Comparison of ENCODE assay signal across 21 cellular contexts in the genomic region with DNA sequence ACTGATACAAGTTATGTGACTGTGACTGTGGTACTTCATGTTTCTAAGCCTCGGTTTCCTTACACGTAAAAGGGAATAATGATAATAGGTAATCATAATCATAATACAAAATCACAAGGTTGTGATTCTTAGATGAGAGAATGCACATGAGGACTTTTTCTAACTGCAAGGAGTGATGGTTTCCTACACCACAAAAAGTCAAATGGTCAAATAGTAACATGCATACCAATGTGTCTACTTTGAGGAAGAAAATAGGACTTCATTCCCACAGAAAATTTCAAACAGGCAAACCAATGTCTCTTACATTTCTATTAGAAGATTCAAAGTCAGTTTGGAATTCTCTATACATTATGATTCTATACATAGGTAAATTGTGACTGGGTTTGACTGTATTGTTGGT.
DNase-seq lines count a peak whose midpoint lies in the region; ATAC-seq, FAIRE-seq and TF ChIP-seq lines count a peak whose summit lies in the region.
"Had no signal": no experiment of that assay in that cellular context is flagged by ENCODE, and none has a peak within 500 bp of the region (broad histone marks: within the 10 kb centered on the region; RNA-seq: fewer than 3 reads in every experiment).

No MANE protein-coding gene starts in this region.

- no peaks in the 10 kb centered on the region for H3K4me1 Mint-ChIP-seq in activated CD4-positive, alpha-beta T cell treated with anti-CD3 and anti-CD28 coated beads, Interleukin-2, amount 10 ng/mL, durations not matched to agents 24 days and 14 days
- H3K4me1 Mint-ChIP-seq in activated CD4-positive, alpha-beta memory T cell treated with anti-CD3 and anti-CD28 coated beads, Interleukin-2, amount 10 ng/mL, durations not matched to agents 7 days and 5 days = no peaks in the 10 kb centered on the region
- H3K4me1 Mint-ChIP-seq: B cell had no signal

- no peak for TF ChIP-seq CTCF in A549 (IDR thresholded peaks at IDR 0.05)

- no peak for TF ChIP-seq POLR2A in A549 (IDR thresholded peaks at IDR 0.05; ENCODE audit: low read length)

- POLR2A ChIA-PET in A549 (lab: Yijun Ruan, JAX) = no interaction called here
- POLR2A ChIA-PET in activated CD4-positive, alpha-beta memory T cell treated with anti-CD3 and anti-CD28 coated beads, Interleukin-2, amount 10 ng/mL, durations not matched to agents 7 days and 5 days (lab: Charles Lee) = no interaction called here

- FAIRE-seq in A549 (lab: Jason Lieb, UNC) = peak; percentile 74
- FAIRE-seq: HepG2 had no signal

- peaks cover 1% of the 10 kb centered on the region for H3K27me3 Mint-ChIP-seq in activated CD4-positive, alpha-beta T cell treated with anti-CD3 and anti-CD28 coated beads, Interleukin-2, amount 10 ng/mL, durations not matched to agents 24 days and 14 days
- no peaks in the 10 kb centered on the region for H3K27me3 Mint-ChIP-seq in activated CD4-positive, alpha-beta memory T cell treated with anti-CD3 and anti-CD28 coated beads, Interleukin-2, amount 10 ng/mL, durations not matched to agents 7 days and 5 days

- no peaks in the 10 kb centered on the region for H3K9me3 Mint-ChIP-seq in activated CD4-positive, alpha-beta T cell treated with anti-CD3 and anti-CD28 coated beads, Interleukin-2, amount 10 ng/mL, durations not matched to agents 24 days and 14 days
- no peaks in the 10 kb centered on the region for H3K9me3 Mint-ChIP-seq in activated CD4-positive, alpha-beta memory T cell treated with anti-CD3 and anti-CD28 coated beads, Interleukin-2, amount 10 ng/mL, durations not matched to agents 7 days and 5 days
- H3K9me3 Mint-ChIP-seq: CD8-positive, alpha-beta T cell had no signal

- ATAC-seq in A549 (no peak), GM21529 (IDR thresholded peaks at IDR 0.05; ENCODE audit: unreplicated experiment) (no peak)
- ATAC-seq: CD8-positive, alpha-beta T cell; HCT116; HepG2 had no signal

- TF ChIP-seq EP300 in A549 (IDR thresholded peaks at IDR 0.05) = no peak

- no peak for DNase-seq in A549 (ENCODE audit: low read depth in 1 of 2, low spot score in 1 of 2)
- DNase-seq in GM03348 (ENCODE audit: low spot score) = peak; percentile 36
- peak; percentile 3 for DNase-seq in astrocyte of the hippocampus (ENCODE audit: low read depth, low spot score)
- DNase-seq in hepatic stellate cell (ENCODE audit: low spot score) = peak; percentile 9
- DNase-seq in activated CD4-positive, alpha-beta T cell treated with anti-CD3 and anti-CD28 coated beads, Interleukin-2, amount 10 ng/mL, durations not matched to agents 24 days and 14 days = no peak
- no peak for DNase-seq in T-helper 1 cell
- no peak for DNase-seq in activated CD4-positive, alpha-beta memory T cell treated with anti-CD3 and anti-CD28 coated beads, Interleukin-2, amount 10 ng/mL, durations not matched to agents 7 days and 5 days
- DNase-seq: CD8-positive, alpha-beta T cell; DMS 273 treated with DMSO at 0.1 percent for 48 hours; DMS53; DND-41; GDM1; GOT3; H7; KG1 had no signal

- no peak overlapping the region for H3K4me2 ChIP-seq in A549
- H3K4me2 ChIP-seq: BLaER1 treated with 17β-estradiol and CSF1 and Interleukin-3, amounts not matched to agents 10 nM and 100 nM had no signal

- 74% methylated on average over 2 of the region's 2 CpGs for WGBS in A549 (ENCODE audit: missing lambda C conversion rate)

- H3K4me3 Mint-ChIP-seq in activated CD4-positive, alpha-beta T cell treated with anti-CD3 and anti-CD28 coated beads, Interleukin-2, amount 10 ng/mL, durations not matched to agents 24 days and 14 days = no peak overlapping the region
- no peak overlapping the region for H3K4me3 Mint-ChIP-seq in activated CD4-positive, alpha-beta memory T cell treated with anti-CD3 and anti-CD28 coated beads, Interleukin-2, amount 10 ng/mL, durations not matched to agents 7 days and 5 days
- H3K4me3 Mint-ChIP-seq: B cell; CD8-positive, alpha-beta T cell had no signal

- no peak overlapping the region for H3K4me3 ChIP-seq in A549
- H3K4me3 ChIP-seq: BLaER1 treated with 17β-estradiol and CSF1 and Interleukin-3, amounts not matched to agents 10 nM and 100 nM had no signal

- H3K27ac ChIP-seq in A549 = no peak overlapping the region
- H3K27ac ChIP-seq: 22Rv1; BLaER1 treated with 17β-estradiol and CSF1 and Interleukin-3, amounts not matched to agents 10 nM and 100 nM had no signal

- no peaks in the 10 kb centered on the region for H3K36me3 Mint-ChIP-seq in activated CD4-positive, alpha-beta T cell treated with anti-CD3 and anti-CD28 coated beads, Interleukin-2, amount 10 ng/mL, durations not matched to agents 24 days and 14 days (ENCODE audit: low read depth)
- no peaks in the 10 kb centered on the region for H3K36me3 Mint-ChIP-seq in activated CD4-positive, alpha-beta memory T cell treated with anti-CD3 and anti-CD28 coated beads, Interleukin-2, amount 10 ng/mL, durations not matched to agents 7 days and 5 days (ENCODE audit: low read depth)
- H3K36me3 Mint-ChIP-seq: CD8-positive, alpha-beta T cell had no signal

- CTCF ChIA-PET in A549 (lab: Yijun Ruan, JAX) = no interaction called here
- CTCF ChIA-PET in activated CD4-positive, alpha-beta memory T cell treated with anti-CD3 and anti-CD28 coated beads, Interleukin-2, amount 10 ng/mL, durations not matched to agents 7 days and 5 days (lab: Charles Lee) = no interaction called here

- intact Hi-C loops in activated CD4-positive, alpha-beta T cell treated with anti-CD3 and anti-CD28 coated beads, Interleukin-2, amount 10 ng/mL, durations not matched to agents 24 days and 14 days (cut with micrococcal nuclease) = no loop called here

- H3K27ac Mint-ChIP-seq in activated CD4-positive, alpha-beta T cell treated with anti-CD3 and anti-CD28 coated beads, Interleukin-2, amount 10 ng/mL, durations not matched to agents 24 days and 14 days = no peak overlapping the region
- H3K27ac Mint-ChIP-seq in activated CD4-positive, alpha-beta memory T cell treated with anti-CD3 and anti-CD28 coated beads, Interleukin-2, amount 10 ng/mL, durations not matched to agents 7 days and 5 days = no peak overlapping the region
- H3K27ac Mint-ChIP-seq: B cell; CD8-positive, alpha-beta T cell had no signal

- no peak for TF ChIP-seq RAD21 in A549 (conservative IDR thresholded peaks at IDR 0.05 in 1 of 2, IDR thresholded peaks at IDR 0.05 in 1 of 2)

- no peaks in the 10 kb centered on the region for H3K4me1 ChIP-seq in A549

- H3K9me3 ChIP-seq in A549 = no peaks in the 10 kb centered on the region
- H3K9me3 ChIP-seq: BLaER1 treated with 17β-estradiol and CSF1 and Interleukin-3, amounts not matched to agents 10 nM and 100 nM had no signal

TF ChIP-seq in A549, 52 proteins besides CTCF, POLR2A, EP300 and RAD21:
- TF ChIP-seq PHF8 (IDR thresholded peaks at IDR 0.05; ENCODE audit: borderline replicate concordance, low read depth) (no peak), NFE2L2 (conservative IDR thresholded peaks at IDR 0.05; ENCODE audit: low read length) (no peak), JUN (IDR thresholded peaks at IDR 0.05) (no peak), POLR2AphosphoS2 (conservative IDR thresholded peaks at IDR 0.05; ENCODE audit: low read length) (no peak), FOSL2 (IDR thresholded peaks at IDR 0.05) (no peak), FOSL2 (CRISPR knock-in tag; IDR thresholded peaks at IDR 0.05) (no peak), EHMT2 (IDR thresholded peaks at IDR 0.05; ENCODE audit: low read depth) (no peak), ZSCAN20 (CRISPR knock-in tag; IDR thresholded peaks at IDR 0.05) (no peak), TFCP2L1 (CRISPR knock-in tag; IDR thresholded peaks at IDR 0.05) (no peak), HOXB5 (CRISPR knock-in tag; IDR thresholded peaks at IDR 0.05) (no peak), TP53 (CRISPR knock-in tag; IDR thresholded peaks at IDR 0.05) (no peak), CHD4 (IDR thresholded peaks at IDR 0.05; ENCODE audit: borderline replicate concordance) (no peak), ESRRA (IDR thresholded peaks at IDR 0.05; ENCODE audit: borderline replicate concordance, low read length) (no peak), GATA3 (IDR thresholded peaks at IDR 0.05; ENCODE audit: borderline replicate concordance) (no peak)
- TF ChIP-seq, protein P1, sequence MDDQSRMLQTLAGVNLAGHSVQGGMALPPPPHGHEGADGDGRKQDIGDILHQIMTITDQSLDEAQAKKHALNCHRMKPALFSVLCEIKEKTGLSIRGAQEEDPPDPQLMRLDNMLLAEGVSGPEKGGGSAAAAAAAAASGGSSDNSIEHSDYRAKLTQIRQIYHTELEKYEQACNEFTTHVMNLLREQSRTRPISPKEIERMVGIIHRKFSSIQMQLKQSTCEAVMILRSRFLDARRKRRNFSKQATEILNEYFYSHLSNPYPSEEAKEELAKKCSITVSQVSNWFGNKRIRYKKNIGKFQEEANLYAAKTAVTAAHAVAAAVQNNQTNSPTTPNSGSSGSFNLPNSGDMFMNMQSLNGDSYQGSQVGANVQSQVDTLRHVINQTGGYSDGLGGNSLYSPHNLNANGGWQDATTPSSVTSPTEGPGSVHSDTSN (IDR thresholded peaks at IDR 0.05) = no peak
- TF ChIP-seq, protein P2, sequence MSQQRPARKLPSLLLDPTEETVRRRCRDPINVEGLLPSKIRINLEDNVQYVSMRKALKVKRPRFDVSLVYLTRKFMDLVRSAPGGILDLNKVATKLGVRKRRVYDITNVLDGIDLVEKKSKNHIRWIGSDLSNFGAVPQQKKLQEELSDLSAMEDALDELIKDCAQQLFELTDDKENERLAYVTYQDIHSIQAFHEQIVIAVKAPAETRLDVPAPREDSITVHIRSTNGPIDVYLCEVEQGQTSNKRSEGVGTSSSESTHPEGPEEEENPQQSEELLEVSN (IDR thresholded peaks at IDR 0.05; ENCODE audit: borderline replicate concordance, low read depth) = no peak

Comparison
In these comparisons a context has a peak if more than half of its experiments do, and no peak if none do; other contexts are left out.
1. DNase-seq: peak in GM03348 (single experiment), astrocyte of the hippocampus (single experiment) and hepatic stellate cell (single experiment); none in A549 (0 of 2), activated CD4-positive, alpha-beta T cell treated with anti-CD3 and anti-CD28 coated beads, Interleukin-2, amount 10 ng/mL, durations not matched to agents 24 days and 14 days (single experiment), T-helper 1 cell (0 of 5) and activated CD4-positive, alpha-beta memory T cell treated with anti-CD3 and anti-CD28 coated beads, Interleukin-2, amount 10 ng/mL, durations not matched to agents 7 days and 5 days (single experiment).